1 cellular context compared by ENCODE assay signal in genomic region chr3:115403791-115404190, GRCh38.
TF ChIP-seq lines count a peak whose summit lies in the region.

No MANE protein-coding gene starts in this region.

TF ChIP-seq in H1, 55 proteins besides CTCF, POLR2A, EP300 and RAD21 (continued from another document):
- TF ChIP-seq TAF1 (IDR thresholded peaks at IDR 0.05; ENCODE audit: low read depth, low read length) (no peak), NRF1 (IDR thresholded peaks at IDR 0.05; ENCODE audit: low read depth, low read length) (no peak), SIRT6 (IDR thresholded peaks at IDR 0.05; ENCODE audit: low read length) (no peak), TCF12 (IDR thresholded peaks at IDR 0.05; ENCODE audit: low read depth, low read length) (no peak), SIN3A (conservative IDR thresholded peaks at IDR 0.05 in 1 of 2, IDR thresholded peaks at IDR 0.05 in 1 of 2; ENCODE audit: low read depth in 1 of 2, low read length in 2 of 2) (no peak), USF2 (IDR thresholded peaks at IDR 0.05; ENCODE audit: low read length) (no peak)
TF ChIP-seq in H1: peak in this region for 0.
